In the genomic region with DNA sequence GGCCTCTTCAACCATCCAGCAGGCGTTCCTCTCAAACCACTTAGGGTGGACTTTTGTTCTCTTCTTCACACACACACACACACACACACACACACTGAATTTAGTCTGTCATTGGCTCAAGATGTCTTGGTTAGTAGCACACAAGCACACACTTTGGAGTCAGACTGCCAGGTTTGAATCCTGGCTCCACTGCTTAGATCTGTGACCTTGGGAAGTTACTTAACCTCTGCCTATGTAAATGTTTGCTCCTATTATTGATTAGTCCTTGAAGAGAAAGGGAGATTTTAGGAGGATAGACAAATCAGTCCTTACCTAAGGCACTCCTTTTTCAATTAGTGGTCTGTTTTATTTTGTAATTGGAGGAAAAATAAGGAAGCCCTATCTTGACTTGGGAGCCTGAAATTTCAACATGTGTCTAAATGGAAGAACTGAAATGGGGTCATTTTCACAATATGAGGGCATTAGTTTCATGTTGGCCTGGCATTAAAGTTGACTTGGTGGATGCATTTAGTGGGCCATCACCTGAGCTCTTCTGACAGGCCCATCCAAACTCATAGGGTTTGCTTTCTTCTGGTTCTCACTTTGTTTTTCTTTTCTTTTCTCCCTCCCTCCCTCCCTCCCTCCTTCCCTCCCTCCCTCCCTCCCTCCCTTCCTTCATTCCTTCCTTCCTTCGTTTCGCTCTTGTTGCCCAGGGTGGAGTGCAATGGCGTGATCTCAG, we compare ENCODE assay signal across 2 cellular contexts.
TF ChIP-seq lines count a peak whose summit lies in the region.

No MANE protein-coding gene starts in this region.

TF ChIP-seq in GM23338, 12 proteins besides CTCF, POLR2A, EP300 and RAD21:
- TF ChIP-seq ZNF114 (CRISPR knock-in tag; IDR thresholded peaks at IDR 0.05) (no peak), EZH2phosphoT487 (IDR thresholded peaks at IDR 0.05; ENCODE audit: unreplicated experiment) (no peak), JUNB (IDR thresholded peaks at IDR 0.05; ENCODE audit: unreplicated experiment) (no peak)

TF ChIP-seq in K562, 482 proteins besides CTCF, POLR2A, EP300 and RAD21:
- TF ChIP-seq, protein P1, sequence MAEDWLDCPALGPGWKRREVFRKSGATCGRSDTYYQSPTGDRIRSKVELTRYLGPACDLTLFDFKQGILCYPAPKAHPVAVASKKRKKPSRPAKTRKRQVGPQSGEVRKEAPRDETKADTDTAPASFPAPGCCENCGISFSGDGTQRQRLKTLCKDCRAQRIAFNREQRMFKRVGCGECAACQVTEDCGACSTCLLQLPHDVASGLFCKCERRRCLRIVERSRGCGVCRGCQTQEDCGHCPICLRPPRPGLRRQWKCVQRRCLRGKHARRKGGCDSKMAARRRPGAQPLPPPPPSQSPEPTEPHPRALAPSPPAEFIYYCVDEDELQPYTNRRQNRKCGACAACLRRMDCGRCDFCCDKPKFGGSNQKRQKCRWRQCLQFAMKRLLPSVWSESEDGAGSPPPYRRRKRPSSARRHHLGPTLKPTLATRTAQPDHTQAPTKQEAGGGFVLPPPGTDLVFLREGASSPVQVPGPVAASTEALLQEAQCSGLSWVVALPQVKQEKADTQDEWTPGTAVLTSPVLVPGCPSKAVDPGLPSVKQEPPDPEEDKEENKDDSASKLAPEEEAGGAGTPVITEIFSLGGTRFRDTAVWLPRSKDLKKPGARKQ (CRISPR knock-in tag; IDR thresholded peaks at IDR 0.05): no peak
- TF ChIP-seq, protein P2, sequence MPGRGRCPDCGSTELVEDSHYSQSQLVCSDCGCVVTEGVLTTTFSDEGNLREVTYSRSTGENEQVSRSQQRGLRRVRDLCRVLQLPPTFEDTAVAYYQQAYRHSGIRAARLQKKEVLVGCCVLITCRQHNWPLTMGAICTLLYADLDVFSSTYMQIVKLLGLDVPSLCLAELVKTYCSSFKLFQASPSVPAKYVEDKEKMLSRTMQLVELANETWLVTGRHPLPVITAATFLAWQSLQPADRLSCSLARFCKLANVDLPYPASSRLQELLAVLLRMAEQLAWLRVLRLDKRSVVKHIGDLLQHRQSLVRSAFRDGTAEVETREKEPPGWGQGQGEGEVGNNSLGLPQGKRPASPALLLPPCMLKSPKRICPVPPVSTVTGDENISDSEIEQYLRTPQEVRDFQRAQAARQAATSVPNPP (IDR thresholded peaks at IDR 0.05; ENCODE audit: borderline replicate concordance, insufficient read depth, insufficient read length): no peak
- TF ChIP-seq TAF7 (tag; IDR thresholded peaks at IDR 0.05) (no peak), PCBP2 (IDR thresholded peaks at IDR 0.05; ENCODE audit: low read depth, low read length, poor library complexity, severe bottlenecking) (peak; percentile 54), HNRNPK (IDR thresholded peaks at IDR 0.05; ENCODE audit: low read depth, low read length, poor library complexity, severe bottlenecking) (peak; percentile 69), BMI1 (IDR thresholded peaks at IDR 0.05; ENCODE audit: low read length) (no peak)
- TF ChIP-seq, protein P3, sequence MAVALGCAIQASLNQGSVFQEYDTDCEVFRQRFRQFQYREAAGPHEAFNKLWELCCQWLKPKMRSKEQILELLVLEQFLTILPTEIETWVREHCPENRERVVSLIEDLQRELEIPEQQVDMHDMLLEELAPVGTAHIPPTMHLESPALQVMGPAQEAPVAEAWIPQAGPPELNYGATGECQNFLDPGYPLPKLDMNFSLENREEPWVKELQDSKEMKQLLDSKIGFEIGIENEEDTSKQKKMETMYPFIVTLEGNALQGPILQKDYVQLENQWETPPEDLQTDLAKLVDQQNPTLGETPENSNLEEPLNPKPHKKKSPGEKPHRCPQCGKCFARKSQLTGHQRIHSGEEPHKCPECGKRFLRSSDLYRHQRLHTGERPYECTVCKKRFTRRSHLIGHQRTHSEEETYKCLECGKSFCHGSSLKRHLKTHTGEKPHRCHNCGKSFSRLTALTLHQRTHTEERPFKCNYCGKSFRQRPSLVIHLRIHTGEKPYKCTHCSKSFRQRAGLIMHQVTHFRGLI (CRISPR knock-in tag; IDR thresholded peaks at IDR 0.05): no peak
TF ChIP-seq in K562: peak in this region for 2.
